In the genomic region with DNA sequence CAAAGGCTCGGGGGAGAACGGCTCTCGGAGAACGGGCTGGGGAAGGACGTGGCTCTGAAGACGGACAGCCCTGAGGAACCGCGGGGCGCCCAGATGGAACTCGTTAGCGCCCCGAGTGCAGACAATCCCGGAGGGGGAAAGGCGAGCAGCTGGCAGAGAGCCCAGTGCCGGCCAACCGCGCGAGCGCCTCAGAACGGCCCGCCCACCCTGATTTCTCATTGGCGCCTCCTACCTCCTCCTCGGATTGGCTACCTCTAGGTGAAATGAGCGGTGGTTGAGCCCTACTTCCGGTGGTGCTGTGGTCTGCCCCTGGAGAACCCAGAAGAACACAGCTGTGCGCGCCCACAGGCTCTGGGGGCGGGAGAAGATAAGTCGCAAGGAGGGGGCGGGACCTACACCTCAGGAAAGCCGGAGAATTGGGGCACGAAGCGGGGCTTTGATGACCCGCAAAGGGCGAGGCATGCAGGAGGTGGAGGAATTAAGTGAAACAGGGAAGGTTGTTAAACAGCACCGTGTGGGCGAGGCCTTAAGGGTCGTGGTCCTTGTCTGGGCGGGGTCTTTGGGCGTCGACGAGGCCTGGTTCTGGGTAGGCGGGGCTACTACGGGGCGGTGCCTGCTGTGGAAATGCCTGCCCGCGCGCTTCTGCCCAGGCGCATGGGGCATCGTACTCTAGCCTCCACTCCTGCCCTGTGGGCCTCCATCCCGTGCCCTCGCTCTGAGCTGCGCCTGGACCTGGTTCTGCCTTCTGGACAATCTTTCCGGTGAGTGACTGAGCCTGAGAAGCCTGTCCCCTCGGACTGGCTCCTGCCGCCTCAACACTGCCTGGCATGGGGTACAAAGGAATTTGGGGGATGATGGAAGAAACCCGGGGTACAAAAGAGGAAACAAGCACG, we compare ENCODE assay signal across 1 cellular context.
TF ChIP-seq lines count a peak whose summit lies in the region.

A gene (plus strand): TSS at position 290 of the 893 bp plus-strand sequence. CDS start 335 bp downstream, at position 625.

TF ChIP-seq in H1, 55 proteins besides CTCF, POLR2A, EP300 and RAD21 (continued from another document):
- TF ChIP-seq, protein P1, sequence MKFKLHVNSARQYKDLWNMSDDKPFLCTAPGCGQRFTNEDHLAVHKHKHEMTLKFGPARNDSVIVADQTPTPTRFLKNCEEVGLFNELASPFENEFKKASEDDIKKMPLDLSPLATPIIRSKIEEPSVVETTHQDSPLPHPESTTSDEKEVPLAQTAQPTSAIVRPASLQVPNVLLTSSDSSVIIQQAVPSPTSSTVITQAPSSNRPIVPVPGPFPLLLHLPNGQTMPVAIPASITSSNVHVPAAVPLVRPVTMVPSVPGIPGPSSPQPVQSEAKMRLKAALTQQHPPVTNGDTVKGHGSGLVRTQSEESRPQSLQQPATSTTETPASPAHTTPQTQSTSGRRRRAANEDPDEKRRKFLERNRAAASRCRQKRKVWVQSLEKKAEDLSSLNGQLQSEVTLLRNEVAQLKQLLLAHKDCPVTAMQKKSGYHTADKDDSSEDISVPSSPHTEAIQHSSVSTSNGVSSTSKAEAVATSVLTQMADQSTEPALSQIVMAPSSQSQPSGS (IDR thresholded peaks at IDR 0.05; ENCODE audit: low read length), result no peak
TF ChIP-seq in H1: peak in this region for 18.
